ENCODE assay signal across 8 cellular contexts in genomic region chr5:175534070-175534932, GRCh38. TPM values are rescaled to one million over a fixed set of nuclear protein-coding genes. Genes with fewer than 3 reads are reported as not detected.
DNase-seq lines count a peak whose midpoint lies in the region; ATAC-seq and TF ChIP-seq lines count a peak whose summit lies in the region.

No MANE protein-coding gene starts in this region.

- H3K27me3 ChIP-seq in PC-9 (ENCODE audit: insufficient read depth, low read depth) = peaks cover 15% of the 10 kb centered on the region
- H3K27me3 ChIP-seq in esophagus muscularis mucosa = peaks cover 0 to 34% (median 0%) of the 10 kb centered on the region in 4 donors

- DNase-seq in DMS153 treated with DMSO at 0.1 percent for 48 hours (lab: John Stamatoyannopoulos, UW; ENCODE audit: unreplicated experiment) (peak; percentile 45), PC-9 (peak; percentile 53 to 81), esophagus muscularis mucosa (ENCODE audit: extremely low spot score) (peak; percentile 93), natural killer cell (peak; percentile 65)
- DNase-seq in activated T-cell treated with anti-CD3 and anti-CD28 coated beads, Interleukin-2, amount 50 U/mL, for 1 hour = peak; percentile 89

- H3K36me3 ChIP-seq in PC-9 (ENCODE audit: low read depth) (no peaks in the 10 kb centered on the region), esophagus muscularis mucosa (no peaks in the 10 kb centered on the region)

- no peak for TF ChIP-seq EP300 in Ishikawa (IDR thresholded peaks at IDR 0.05; ENCODE audit: borderline replicate concordance)
- no peak for TF ChIP-seq EP300 in esophagus muscularis mucosa (IDR thresholded peaks at IDR 0.05)

- peaks cover 0 to 2% of the 10 kb centered on the region in 2 donors for H3K27me3 Mint-ChIP-seq in natural killer cell (ENCODE audit: low read depth in 2 of 2)
- H3K27me3 Mint-ChIP-seq in stimulated activated memory B cell treated with anti-CD40 and anti-IgM and Interleukin-4, amounts not matched to agents 10 μg/mL and 1 μg/mL and 100 μg/mL, for 72 hours = no peaks in the 10 kb centered on the region

- ATAC-seq in GM21619 (IDR thresholded peaks at IDR 0.05; ENCODE audit: unreplicated experiment) = peak; percentile 95
- peak; percentile 95 to 100 (median 99) for ATAC-seq in natural killer cell
- ATAC-seq in stimulated activated memory B cell treated with anti-CD40 and anti-IgM and Interleukin-4, amounts not matched to agents 10 μg/mL and 1 μg/mL and 100 μg/mL, for 72 hours = peak; percentile 90

- no peaks in the 10 kb centered on the region for H3F3A ChIP-seq in PC-9 (ENCODE audit: insufficient read depth, low read depth)

- peak overlapping the region; percentile 27; the same call in 1 of the 2 replicates for H3K4me2 ChIP-seq in PC-9

- TF ChIP-seq CTCF in PC-9 (conservative IDR thresholded peaks at IDR 0.05) (peak; percentile 96), esophagus muscularis mucosa (IDR thresholded peaks at IDR 0.05) (peak; percentile 65 to 87 (median 74)), natural killer cell (IDR thresholded peaks at IDR 0.05) (peak; percentile 99)

- H2AFZ ChIP-seq in PC-9 = no peak overlapping the region

- no TSS peak for BruUV-seq in PC-9 (replicated peaks; lab: Mats Ljungman, UMichigan)

- H3K9me3 ChIP-seq in PC-9 (ENCODE audit: insufficient read depth, low read depth) = no peaks in the 10 kb centered on the region
- no peaks in the 10 kb centered on the region for H3K9me3 ChIP-seq in esophagus muscularis mucosa

- CTCF ChIA-PET in PC-9 (lab: Charles Lee) = interaction anchor here (1.3 kb wide), 1 partner anchor 196 kb away, joined by 4 read pairs; no protein-coding TSS in a partner anchor

- WGBS in esophagus muscularis mucosa = 5% methylated on average over 30 of the region's 32 CpGs

- no peak for TF ChIP-seq POLR2A in esophagus muscularis mucosa (IDR thresholded peaks at IDR 0.05; ENCODE audit: low read depth)

- H3K27ac ChIP-seq in PC-9 (no peak overlapping the region), esophagus muscularis mucosa (replicated peaks in 1 of 4) (no peak overlapping the region)

- intact Hi-C loops in PC-9 (cut with micrococcal nuclease; ENCODE audit: unreplicated experiment) (loop anchor here (2.0 kb wide), 1 partner anchor 184 kb away; no protein-coding TSS in a partner anchor), esophagus muscularis mucosa (cut with DNase I) (loop anchor here (10.0 kb wide), 1 partner anchor 170 kb away; no protein-coding TSS in a partner anchor), natural killer cell (cut with micrococcal nuclease) (loop anchor here (1.0 kb wide), 1 partner anchor 167 kb away; no protein-coding TSS in a partner anchor)

- POLR2A ChIA-PET in PC-9 (lab: Charles Lee; ENCODE audit: unreplicated experiment) = no interaction called here

- H3K9me2 ChIP-seq in PC-9 (ENCODE audit: insufficient read depth) = no peaks in the 10 kb centered on the region

- peak; percentile 79 for TF ChIP-seq RAD21 in Ishikawa (IDR thresholded peaks at IDR 0.05; ENCODE audit: low read depth)

- H3K4me3 Mint-ChIP-seq in natural killer cell = peak overlapping the region; percentile 35
- H3K4me3 Mint-ChIP-seq in stimulated activated memory B cell treated with anti-CD40 and anti-IgM and Interleukin-4, amounts not matched to agents 10 μg/mL and 1 μg/mL and 100 μg/mL, for 72 hours = no peak overlapping the region

- no peaks in the 10 kb centered on the region for H3K79me2 ChIP-seq in PC-9 (ENCODE audit: low read depth)

- no peaks in the 10 kb centered on the region for H3K9me3 Mint-ChIP-seq in natural killer cell
- H3K9me3 Mint-ChIP-seq in stimulated activated memory B cell treated with anti-CD40 and anti-IgM and Interleukin-4, amounts not matched to agents 10 μg/mL and 1 μg/mL and 100 μg/mL, for 72 hours = no peaks in the 10 kb centered on the region

- H3K4me1 ChIP-seq in PC-9 (replicated peaks; ENCODE audit: insufficient read depth) (no peaks in the 10 kb centered on the region), esophagus muscularis mucosa (peaks cover 5 to 9% (median 7%) of the 10 kb centered on the region in 4 donors)

- no peaks in the 10 kb centered on the region for H3K36me3 Mint-ChIP-seq in natural killer cell
- H3K36me3 Mint-ChIP-seq in stimulated activated memory B cell treated with anti-CD40 and anti-IgM and Interleukin-4, amounts not matched to agents 10 μg/mL and 1 μg/mL and 100 μg/mL, for 72 hours = peaks cover 6% of the 10 kb centered on the region

- peaks cover 0 to 12% of the 10 kb centered on the region in 2 donors for H3K4me1 Mint-ChIP-seq in natural killer cell
- peaks cover 9% of the 10 kb centered on the region for H3K4me1 Mint-ChIP-seq in stimulated activated memory B cell treated with anti-CD40 and anti-IgM and Interleukin-4, amounts not matched to agents 10 μg/mL and 1 μg/mL and 100 μg/mL, for 72 hours

- peak overlapping the region in 1 of 2 donors; percentile 36 for H3K27ac Mint-ChIP-seq in natural killer cell
- peak overlapping the region; percentile 11 for H3K27ac Mint-ChIP-seq in stimulated activated memory B cell treated with anti-CD40 and anti-IgM and Interleukin-4, amounts not matched to agents 10 μg/mL and 1 μg/mL and 100 μg/mL, for 72 hours

- no peaks in the 10 kb centered on the region; the same call in none of the 2 replicates for H4K20me1 ChIP-seq in PC-9 (ENCODE audit: insufficient read depth)

- no peak overlapping the region for H3K4me3 ChIP-seq in PC-9
- peak overlapping the region in 1 of 4 donors; percentile 9 for H3K4me3 ChIP-seq in esophagus muscularis mucosa

TF ChIP-seq in Ishikawa, 13 proteins besides CTCF, POLR2A, EP300 and RAD21:
- TF ChIP-seq MAX (IDR thresholded peaks at IDR 0.05) (peak; percentile 40; the same call in 1 of the 2 replicates), TCF12 (IDR thresholded peaks at IDR 0.05; ENCODE audit: low read depth) (no peak)
TF ChIP-seq in Ishikawa: peak in this region for 1.

RNA-seq across cellular contexts. Expression of gene SFXN1, which starts 55.9 kb away (rescaled TPM):
- total RNA-seq in PC-9 (2021) = 43.6 and 61.4 TPM in 2 replicates
- total RNA-seq in esophagus muscularis mucosa = 10 to 100 TPM; 11.2 to 18.1 (median 15.3) TPM
- 10 to 100 TPM; 30.3 to 55.2 (median 44.0) TPM for total RNA-seq in natural killer cell
